Comparison of ENCODE assay signal across 16 cellular contexts in genomic region chr2:210626849-210627248, GRCh38.
DNase-seq lines count a peak whose midpoint lies in the region; ATAC-seq and TF ChIP-seq lines count a peak whose summit lies in the region.
"Had no signal": no experiment of that assay in that cellular context is flagged by ENCODE, and none has a peak within 500 bp of the region (broad histone marks: within the 10 kb centered on the region; RNA-seq: fewer than 3 reads in every experiment).

No MANE protein-coding gene starts in this region.

- no peaks in the 10 kb centered on the region for H3K4me1 ChIP-seq in SK-N-SH (ENCODE audit: control insufficient read depth in 1 of 2, insufficient read depth in 2 of 2, low read depth in 1 of 2, low read length in 1 of 2)
- H3K4me1 ChIP-seq in effector memory CD4-positive, alpha-beta T cell (ENCODE audit: control insufficient read depth, insufficient read depth, low read length, poor library complexity, severe bottlenecking) = no peaks in the 10 kb centered on the region
- H3K4me1 ChIP-seq: BE2C, transverse colon had no signal

- no peaks in the 10 kb centered on the region for H3F3A ChIP-seq in SK-N-SH (replicated peaks; ENCODE audit: insufficient read depth)

- TF ChIP-seq RAD21 in SK-N-SH (IDR thresholded peaks at IDR 0.05; ENCODE audit: low read length) = no peak

- TF ChIP-seq CTCF in AG10803 (conservative IDR thresholded peaks at IDR 0.05; ENCODE audit: low read length) = no peak
- no peak for TF ChIP-seq CTCF in SK-N-SH (IDR thresholded peaks at IDR 0.05)
- TF ChIP-seq CTCF in foreskin fibroblast (IDR thresholded peaks at IDR 0.05; ENCODE audit: low read depth, low read length) = no peak

- H3K4me3 ChIP-seq in AG10803 (ENCODE audit: low read length) (no peak overlapping the region), SK-N-SH (ENCODE audit: low read depth in 2 of 2, low read length in 1 of 2) (peak overlapping the region in 1 of 2 experiments; percentile 23; a peak in 1 of 4 replicates), foreskin fibroblast (ENCODE audit: low read depth in 1 of 2, low read length in 2 of 2) (no peak overlapping the region)
- H3K4me3 ChIP-seq in effector memory CD4-positive, alpha-beta T cell (ENCODE audit: insufficient read depth, low read depth, low read length, poor library complexity, severe bottlenecking) = no peak overlapping the region
- H3K4me3 ChIP-seq: SK-N-MC, transverse colon had no signal

- 70% methylated on average over 4 of the region's 4 CpGs for WGBS in SK-N-SH (ENCODE audit: low lambda C conversion rate)

- H4K20me1 ChIP-seq in SK-N-SH (ENCODE audit: insufficient read depth) = no peaks in the 10 kb centered on the region

- H3K9ac ChIP-seq in SK-N-SH = no peak overlapping the region

- H3K27ac ChIP-seq in SK-N-SH (ENCODE audit: low read depth in 2 of 2, low read length in 1 of 2) = no peak overlapping the region
- no peak overlapping the region for H3K27ac ChIP-seq in effector memory CD4-positive, alpha-beta T cell (ENCODE audit: insufficient read depth, low read length, poor library complexity, severe bottlenecking)
- H3K27ac ChIP-seq: SK-N-MC, transverse colon had no signal

- peak overlapping the region; percentile 38; the same call in 1 of the 2 replicates for H2AFZ ChIP-seq in SK-N-SH (ENCODE audit: low read depth)

- H3K9me3 ChIP-seq in SK-N-SH = no peaks in the 10 kb centered on the region
- no peaks in the 10 kb centered on the region for H3K9me3 ChIP-seq in effector memory CD4-positive, alpha-beta T cell (ENCODE audit: control insufficient read depth, low read length)
- H3K9me3 ChIP-seq: BE2C, transverse colon had no signal

- no peaks in the 10 kb centered on the region for H3K9me2 ChIP-seq in SK-N-SH

- no peaks in the 10 kb centered on the region for H3K79me2 ChIP-seq in SK-N-SH (ENCODE audit: insufficient read depth)

- H3K36me3 ChIP-seq in SK-N-SH (replicated peaks in 1 of 2; ENCODE audit: control insufficient read depth in 1 of 2, insufficient read depth in 2 of 2, low read length in 1 of 2) = no peaks in the 10 kb centered on the region
- H3K36me3 ChIP-seq in effector memory CD4-positive, alpha-beta T cell (ENCODE audit: control insufficient read depth, insufficient read depth, low read length) = no peaks in the 10 kb centered on the region
- H3K36me3 ChIP-seq: BE2C, transverse colon had no signal

- no peaks in the 10 kb centered on the region for H3K27me3 ChIP-seq in SK-N-SH (ENCODE audit: insufficient read depth)
- no peaks in the 10 kb centered on the region for H3K27me3 ChIP-seq in effector memory CD4-positive, alpha-beta T cell (replicated peaks; ENCODE audit: control insufficient read depth, insufficient read depth, low read length, poor library complexity, severe bottlenecking)
- H3K27me3 ChIP-seq: BE2C, transverse colon had no signal

- POLR2A ChIA-PET in SK-N-SH (lab: Yijun Ruan, JAX) = no interaction called here

- ATAC-seq in HG02852 (IDR thresholded peaks at IDR 0.05; ENCODE audit: unreplicated experiment) = peak; percentile 71
- ATAC-seq in HG02588 (IDR thresholded peaks at IDR 0.05; ENCODE audit: unreplicated experiment) = no peak
- ATAC-seq: activated CD4-positive, CD25-positive, alpha-beta regulatory T cell treated with anti-CD3 and anti-CD28 coated beads, Interleukin-2, amount 50 U/mL, for 24 hours; esophagus mucosa had no signal

- no peak for TF ChIP-seq EP300 in SK-N-SH (IDR thresholded peaks at IDR 0.05; ENCODE audit: borderline replicate concordance in 1 of 2, low read depth in 1 of 2, low read length in 1 of 2)

- no peak overlapping the region for H3K4me2 ChIP-seq in SK-N-SH

- DNase-seq in AG10803 (ENCODE audit: low read depth) = peak; percentile 9
- no peak for DNase-seq in SK-N-SH
- DNase-seq in foreskin fibroblast = peak; percentile 4 to 5
- no peak for DNase-seq in GF-D8 (lab: John Stamatoyannopoulos, UW)
- no peak for DNase-seq in effector memory CD4-positive, alpha-beta T cell
- no peak for DNase-seq in activated CD4-positive, CD25-positive, alpha-beta regulatory T cell (lab: John Stamatoyannopoulos, UW)
- DNase-seq: BE2C, naive B cell, NCI-H1417 treated with DMSO at 0.1 percent for 48 hours, NCI-H774, transverse colon had no signal

- CTCF ChIA-PET in SK-N-SH (lab: Yijun Ruan, JAX) = no interaction called here

TF ChIP-seq in SK-N-SH, 30 proteins besides CTCF, POLR2A, EP300 and RAD21:
- TF ChIP-seq SMC3 (IDR thresholded peaks at IDR 0.05; ENCODE audit: low read depth, low read length) = no peak
- TF ChIP-seq FOXJ3 (CRISPR knock-in tag; IDR thresholded peaks at IDR 0.05) = no peak
- no peak for TF ChIP-seq JUND (IDR thresholded peaks at IDR 0.05)
- no peak for TF ChIP-seq GABPA (IDR thresholded peaks at IDR 0.05; ENCODE audit: low read depth)
- TF ChIP-seq, protein P1, sequence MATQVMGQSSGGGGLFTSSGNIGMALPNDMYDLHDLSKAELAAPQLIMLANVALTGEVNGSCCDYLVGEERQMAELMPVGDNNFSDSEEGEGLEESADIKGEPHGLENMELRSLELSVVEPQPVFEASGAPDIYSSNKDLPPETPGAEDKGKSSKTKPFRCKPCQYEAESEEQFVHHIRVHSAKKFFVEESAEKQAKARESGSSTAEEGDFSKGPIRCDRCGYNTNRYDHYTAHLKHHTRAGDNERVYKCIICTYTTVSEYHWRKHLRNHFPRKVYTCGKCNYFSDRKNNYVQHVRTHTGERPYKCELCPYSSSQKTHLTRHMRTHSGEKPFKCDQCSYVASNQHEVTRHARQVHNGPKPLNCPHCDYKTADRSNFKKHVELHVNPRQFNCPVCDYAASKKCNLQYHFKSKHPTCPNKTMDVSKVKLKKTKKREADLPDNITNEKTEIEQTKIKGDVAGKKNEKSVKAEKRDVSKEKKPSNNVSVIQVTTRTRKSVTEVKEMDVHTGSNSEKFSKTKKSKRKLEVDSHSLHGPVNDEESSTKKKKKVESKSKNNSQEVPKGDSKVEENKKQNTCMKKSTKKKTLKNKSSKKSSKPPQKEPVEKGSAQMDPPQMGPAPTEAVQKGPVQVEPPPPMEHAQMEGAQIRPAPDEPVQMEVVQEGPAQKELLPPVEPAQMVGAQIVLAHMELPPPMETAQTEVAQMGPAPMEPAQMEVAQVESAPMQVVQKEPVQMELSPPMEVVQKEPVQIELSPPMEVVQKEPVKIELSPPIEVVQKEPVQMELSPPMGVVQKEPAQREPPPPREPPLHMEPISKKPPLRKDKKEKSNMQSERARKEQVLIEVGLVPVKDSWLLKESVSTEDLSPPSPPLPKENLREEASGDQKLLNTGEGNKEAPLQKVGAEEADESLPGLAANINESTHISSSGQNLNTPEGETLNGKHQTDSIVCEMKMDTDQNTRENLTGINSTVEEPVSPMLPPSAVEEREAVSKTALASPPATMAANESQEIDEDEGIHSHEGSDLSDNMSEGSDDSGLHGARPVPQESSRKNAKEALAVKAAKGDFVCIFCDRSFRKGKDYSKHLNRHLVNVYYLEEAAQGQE (IDR thresholded peaks at IDR 0.05; ENCODE audit: low read depth, low read length) = no peak
- TF ChIP-seq TAF1 (IDR thresholded peaks at IDR 0.05; ENCODE audit: borderline replicate concordance, low read depth, low read length) = no peak
- TF ChIP-seq ZBTB33 (IDR thresholded peaks at IDR 0.05; ENCODE audit: borderline replicate concordance, low read depth) = no peak
- no peak for TF ChIP-seq TEAD4 (IDR thresholded peaks at IDR 0.05; ENCODE audit: borderline replicate concordance, insufficient read depth)
- no peak for TF ChIP-seq USF2 (IDR thresholded peaks at IDR 0.05; ENCODE audit: borderline replicate concordance, low read depth, low read length)

Comparison
In these comparisons a context has a peak if more than half of its experiments do, and no peak if none do; other contexts are left out.
1. DNase-seq: peak in AG10803 (single experiment) and foreskin fibroblast (2 of 2); none in SK-N-SH (single experiment), GF-D8 (single experiment), effector memory CD4-positive, alpha-beta T cell (0 of 3) and activated CD4-positive, CD25-positive, alpha-beta regulatory T cell (0 of 4).